Comparison of ENCODE assay signal across 1 cellular context in the genomic region with DNA sequence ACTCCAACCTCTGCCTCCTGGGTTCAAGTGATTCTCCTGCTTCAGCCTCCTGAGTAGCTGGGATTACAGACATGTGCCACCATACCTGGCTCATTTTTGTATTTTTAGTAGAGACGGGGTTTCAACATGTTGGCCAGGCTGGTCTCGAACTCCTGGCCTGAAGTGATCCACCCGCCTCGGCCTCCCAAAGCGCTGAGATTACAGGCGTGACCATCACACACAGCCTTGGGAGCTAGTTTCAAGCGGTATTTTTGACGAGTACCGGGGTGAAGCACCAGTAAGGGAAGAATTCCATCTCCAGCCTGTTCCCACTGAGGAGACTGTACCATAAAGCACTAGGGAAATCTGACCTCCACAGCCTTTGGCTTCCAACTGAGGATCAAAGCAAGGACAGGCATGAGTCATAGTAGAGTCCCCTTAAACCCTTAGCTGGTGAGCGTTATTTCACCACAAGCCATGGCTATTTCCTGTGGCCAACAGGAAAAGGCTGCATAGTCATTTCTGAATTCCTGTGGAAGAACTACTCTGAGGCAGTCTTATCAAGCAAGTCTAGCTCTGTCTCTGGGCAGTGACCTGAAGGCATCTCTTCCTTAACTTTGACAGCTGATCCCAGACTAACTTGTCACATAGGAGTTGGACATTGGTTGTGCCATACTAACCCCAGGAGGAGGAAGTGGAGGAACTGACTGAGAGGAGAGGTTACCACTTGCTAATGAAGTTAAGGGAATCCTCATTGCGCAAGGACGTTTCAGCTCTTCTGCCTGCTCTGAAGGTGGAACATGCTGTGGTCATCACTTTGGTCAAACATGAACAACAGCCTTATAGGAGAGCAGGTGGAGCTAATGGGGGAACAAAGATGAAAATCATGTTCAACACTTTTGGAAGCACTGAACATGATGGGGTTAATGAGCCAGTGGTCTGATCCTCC.
A peak's percentile ranks its signal among the peaks of the same experiment; 100 is the strongest.
TF ChIP-seq lines count a peak whose summit lies in the region.

No MANE protein-coding gene starts in this region.

TF ChIP-seq in HepG2, 621 proteins besides CTCF, POLR2A, EP300 and RAD21 (continued from another document and continues in another):
- TF ChIP-seq, protein P1, sequence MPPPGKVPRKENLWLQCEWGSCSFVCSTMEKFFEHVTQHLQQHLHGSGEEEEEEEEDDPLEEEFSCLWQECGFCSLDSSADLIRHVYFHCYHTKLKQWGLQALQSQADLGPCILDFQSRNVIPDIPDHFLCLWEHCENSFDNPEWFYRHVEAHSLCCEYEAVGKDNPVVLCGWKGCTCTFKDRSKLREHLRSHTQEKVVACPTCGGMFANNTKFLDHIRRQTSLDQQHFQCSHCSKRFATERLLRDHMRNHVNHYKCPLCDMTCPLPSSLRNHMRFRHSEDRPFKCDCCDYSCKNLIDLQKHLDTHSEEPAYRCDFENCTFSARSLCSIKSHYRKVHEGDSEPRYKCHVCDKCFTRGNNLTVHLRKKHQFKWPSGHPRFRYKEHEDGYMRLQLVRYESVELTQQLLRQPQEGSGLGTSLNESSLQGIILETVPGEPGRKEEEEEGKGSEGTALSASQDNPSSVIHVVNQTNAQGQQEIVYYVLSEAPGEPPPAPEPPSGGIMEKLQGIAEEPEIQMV (CRISPR knock-in tag; IDR thresholded peaks at IDR 0.05; ENCODE audit: low read depth) = no peak
- TF ChIP-seq, protein P2, sequence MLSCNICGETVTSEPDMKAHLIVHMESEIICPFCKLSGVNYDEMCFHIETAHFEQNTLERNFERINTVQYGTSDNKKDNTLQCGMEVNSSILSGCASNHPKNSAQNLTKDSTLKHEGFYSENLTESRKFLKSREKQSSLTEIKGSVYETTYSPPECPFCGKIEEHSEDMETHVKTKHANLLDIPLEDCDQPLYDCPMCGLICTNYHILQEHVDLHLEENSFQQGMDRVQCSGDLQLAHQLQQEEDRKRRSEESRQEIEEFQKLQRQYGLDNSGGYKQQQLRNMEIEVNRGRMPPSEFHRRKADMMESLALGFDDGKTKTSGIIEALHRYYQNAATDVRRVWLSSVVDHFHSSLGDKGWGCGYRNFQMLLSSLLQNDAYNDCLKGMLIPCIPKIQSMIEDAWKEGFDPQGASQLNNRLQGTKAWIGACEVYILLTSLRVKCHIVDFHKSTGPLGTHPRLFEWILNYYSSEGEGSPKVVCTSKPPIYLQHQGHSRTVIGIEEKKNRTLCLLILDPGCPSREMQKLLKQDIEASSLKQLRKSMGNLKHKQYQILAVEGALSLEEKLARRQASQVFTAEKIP (CRISPR knock-in tag; IDR thresholded peaks at IDR 0.05; ENCODE audit: borderline replicate concordance) = no peak
- TF ChIP-seq ZNF567 (CRISPR knock-in tag; IDR thresholded peaks at IDR 0.05; ENCODE audit: borderline replicate concordance) = no peak
- TF ChIP-seq ZNF564 (CRISPR knock-in tag; IDR thresholded peaks at IDR 0.05) = no peak
- TF ChIP-seq, protein P3, sequence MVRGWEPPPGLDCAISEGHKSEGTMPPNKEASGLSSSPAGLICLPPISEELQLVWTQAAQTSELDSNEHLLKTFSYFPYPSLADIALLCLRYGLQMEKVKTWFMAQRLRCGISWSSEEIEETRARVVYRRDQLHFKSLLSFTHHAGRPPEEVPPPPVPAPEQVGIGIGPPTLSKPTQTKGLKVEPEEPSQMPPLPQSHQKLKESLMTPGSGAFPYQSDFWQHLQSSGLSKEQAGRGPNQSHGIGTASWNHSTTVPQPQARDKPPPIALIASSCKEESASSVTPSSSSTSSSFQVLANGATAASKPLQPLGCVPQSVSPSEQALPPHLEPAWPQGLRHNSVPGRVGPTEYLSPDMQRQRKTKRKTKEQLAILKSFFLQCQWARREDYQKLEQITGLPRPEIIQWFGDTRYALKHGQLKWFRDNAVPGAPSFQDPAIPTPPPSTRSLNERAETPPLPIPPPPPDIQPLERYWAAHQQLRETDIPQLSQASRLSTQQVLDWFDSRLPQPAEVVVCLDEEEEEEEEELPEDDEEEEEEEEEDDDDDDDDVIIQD (CRISPR knock-in tag; IDR thresholded peaks at IDR 0.05; ENCODE audit: low read depth) = peak; percentile 94
- no peak for TF ChIP-seq NCOR1 (IDR thresholded peaks at IDR 0.05; ENCODE audit: borderline replicate concordance, low read length)
- no peak for TF ChIP-seq CENPT (CRISPR knock-in tag; IDR thresholded peaks at IDR 0.05; ENCODE audit: low read depth)
- no peak for TF ChIP-seq SP140L (CRISPR knock-in tag; IDR thresholded peaks at IDR 0.05; ENCODE audit: borderline replicate concordance)
- TF ChIP-seq, protein P4, sequence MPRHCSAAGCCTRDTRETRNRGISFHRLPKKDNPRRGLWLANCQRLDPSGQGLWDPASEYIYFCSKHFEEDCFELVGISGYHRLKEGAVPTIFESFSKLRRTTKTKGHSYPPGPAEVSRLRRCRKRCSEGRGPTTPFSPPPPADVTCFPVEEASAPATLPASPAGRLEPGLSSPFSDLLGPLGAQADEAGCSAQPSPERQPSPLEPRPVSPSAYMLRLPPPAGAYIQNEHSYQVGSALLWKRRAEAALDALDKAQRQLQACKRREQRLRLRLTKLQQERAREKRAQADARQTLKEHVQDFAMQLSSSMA (CRISPR knock-in tag; IDR thresholded peaks at IDR 0.05) = no peak
- no peak for TF ChIP-seq RBFOX2 (IDR thresholded peaks at IDR 0.05; ENCODE audit: low read depth, low read length)
- TF ChIP-seq ZNF230 (CRISPR knock-in tag; IDR thresholded peaks at IDR 0.05) = no peak
- peak; percentile 87 for TF ChIP-seq RARA (CRISPR knock-in tag; IDR thresholded peaks at IDR 0.05)
- TF ChIP-seq ZNF746 (CRISPR knock-in tag; IDR thresholded peaks at IDR 0.05) = no peak
- no peak for TF ChIP-seq NPAS2 (CRISPR knock-in tag; IDR thresholded peaks at IDR 0.05; ENCODE audit: borderline replicate concordance)
- TF ChIP-seq, protein P5, sequence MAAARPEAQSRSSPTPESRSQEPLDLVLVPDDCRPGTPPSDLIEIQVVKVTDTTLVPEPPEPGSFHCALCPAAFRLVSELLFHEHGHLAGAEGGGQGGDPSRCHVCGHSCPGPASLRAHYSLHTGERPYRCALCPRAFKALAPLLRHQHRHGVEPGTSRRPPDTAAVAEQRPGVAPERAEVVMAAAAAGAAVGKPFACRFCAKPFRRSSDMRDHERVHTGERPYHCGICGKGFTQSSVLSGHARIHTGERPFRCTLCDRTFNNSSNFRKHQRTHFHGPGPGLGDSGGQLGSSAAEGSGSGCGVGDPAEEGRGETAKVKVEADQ (CRISPR knock-in tag; IDR thresholded peaks at IDR 0.05; ENCODE audit: borderline replicate concordance) = no peak
- TF ChIP-seq MEF2D (CRISPR knock-in tag; IDR thresholded peaks at IDR 0.05) = no peak
- TF ChIP-seq ZNF501 (CRISPR knock-in tag; IDR thresholded peaks at IDR 0.05) = peak; percentile 49; the same call in 1 of the 2 replicates
- 0 out of 2 replicates have a peak, but pooled peaks have one; percentile 23 for TF ChIP-seq ZNF556 (CRISPR knock-in tag; IDR thresholded peaks at IDR 0.05; ENCODE audit: borderline replicate concordance)
- peak; percentile 87 for TF ChIP-seq JUN (CRISPR knock-in tag; IDR thresholded peaks at IDR 0.05)
- TF ChIP-seq, protein P6, sequence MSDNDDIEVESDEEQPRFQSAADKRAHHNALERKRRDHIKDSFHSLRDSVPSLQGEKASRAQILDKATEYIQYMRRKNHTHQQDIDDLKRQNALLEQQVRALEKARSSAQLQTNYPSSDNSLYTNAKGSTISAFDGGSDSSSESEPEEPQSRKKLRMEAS (IDR thresholded peaks at IDR 0.05) = no peak
- no peak for TF ChIP-seq TOPORS (CRISPR knock-in tag; IDR thresholded peaks at IDR 0.05)
- TF ChIP-seq, protein P7, sequence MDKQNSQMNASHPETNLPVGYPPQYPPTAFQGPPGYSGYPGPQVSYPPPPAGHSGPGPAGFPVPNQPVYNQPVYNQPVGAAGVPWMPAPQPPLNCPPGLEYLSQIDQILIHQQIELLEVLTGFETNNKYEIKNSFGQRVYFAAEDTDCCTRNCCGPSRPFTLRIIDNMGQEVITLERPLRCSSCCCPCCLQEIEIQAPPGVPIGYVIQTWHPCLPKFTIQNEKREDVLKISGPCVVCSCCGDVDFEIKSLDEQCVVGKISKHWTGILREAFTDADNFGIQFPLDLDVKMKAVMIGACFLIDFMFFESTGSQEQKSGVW (CRISPR knock-in tag; IDR thresholded peaks at IDR 0.05; ENCODE audit: borderline replicate concordance) = no peak
- TF ChIP-seq, protein P8, sequence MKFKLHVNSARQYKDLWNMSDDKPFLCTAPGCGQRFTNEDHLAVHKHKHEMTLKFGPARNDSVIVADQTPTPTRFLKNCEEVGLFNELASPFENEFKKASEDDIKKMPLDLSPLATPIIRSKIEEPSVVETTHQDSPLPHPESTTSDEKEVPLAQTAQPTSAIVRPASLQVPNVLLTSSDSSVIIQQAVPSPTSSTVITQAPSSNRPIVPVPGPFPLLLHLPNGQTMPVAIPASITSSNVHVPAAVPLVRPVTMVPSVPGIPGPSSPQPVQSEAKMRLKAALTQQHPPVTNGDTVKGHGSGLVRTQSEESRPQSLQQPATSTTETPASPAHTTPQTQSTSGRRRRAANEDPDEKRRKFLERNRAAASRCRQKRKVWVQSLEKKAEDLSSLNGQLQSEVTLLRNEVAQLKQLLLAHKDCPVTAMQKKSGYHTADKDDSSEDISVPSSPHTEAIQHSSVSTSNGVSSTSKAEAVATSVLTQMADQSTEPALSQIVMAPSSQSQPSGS (CRISPR knock-in tag; IDR thresholded peaks at IDR 0.05) = no peak
- TF ChIP-seq, protein P9, sequence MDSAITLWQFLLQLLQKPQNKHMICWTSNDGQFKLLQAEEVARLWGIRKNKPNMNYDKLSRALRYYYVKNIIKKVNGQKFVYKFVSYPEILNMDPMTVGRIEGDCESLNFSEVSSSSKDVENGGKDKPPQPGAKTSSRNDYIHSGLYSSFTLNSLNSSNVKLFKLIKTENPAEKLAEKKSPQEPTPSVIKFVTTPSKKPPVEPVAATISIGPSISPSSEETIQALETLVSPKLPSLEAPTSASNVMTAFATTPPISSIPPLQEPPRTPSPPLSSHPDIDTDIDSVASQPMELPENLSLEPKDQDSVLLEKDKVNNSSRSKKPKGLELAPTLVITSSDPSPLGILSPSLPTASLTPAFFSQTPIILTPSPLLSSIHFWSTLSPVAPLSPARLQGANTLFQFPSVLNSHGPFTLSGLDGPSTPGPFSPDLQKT (CRISPR knock-in tag; IDR thresholded peaks at IDR 0.05; ENCODE audit: borderline replicate concordance) = no peak
- TF ChIP-seq ZMYM4 (CRISPR knock-in tag; IDR thresholded peaks at IDR 0.05) = no peak
- TF ChIP-seq ISL2 (CRISPR knock-in tag; IDR thresholded peaks at IDR 0.05) = no peak
- no peak for TF ChIP-seq FIP1L1 (IDR thresholded peaks at IDR 0.05; ENCODE audit: borderline replicate concordance, insufficient read depth, low read depth, low read length)
- TF ChIP-seq ZFAT (CRISPR knock-in tag; conservative IDR thresholded peaks at IDR 0.05) = no peak
- no peak for TF ChIP-seq ZNF296 (CRISPR knock-in tag; conservative IDR thresholded peaks at IDR 0.05)
- TF ChIP-seq ATM (IDR thresholded peaks at IDR 0.05; ENCODE audit: borderline replicate concordance) = no peak
- no peak for TF ChIP-seq ZNF260 (CRISPR knock-in tag; IDR thresholded peaks at IDR 0.05; ENCODE audit: borderline replicate concordance, low read depth)
- no peak for TF ChIP-seq ZFP41 (CRISPR knock-in tag; IDR thresholded peaks at IDR 0.05; ENCODE audit: borderline replicate concordance)
- TF ChIP-seq TBP (CRISPR knock-in tag; IDR thresholded peaks at IDR 0.05) = no peak
- TF ChIP-seq, protein P10, sequence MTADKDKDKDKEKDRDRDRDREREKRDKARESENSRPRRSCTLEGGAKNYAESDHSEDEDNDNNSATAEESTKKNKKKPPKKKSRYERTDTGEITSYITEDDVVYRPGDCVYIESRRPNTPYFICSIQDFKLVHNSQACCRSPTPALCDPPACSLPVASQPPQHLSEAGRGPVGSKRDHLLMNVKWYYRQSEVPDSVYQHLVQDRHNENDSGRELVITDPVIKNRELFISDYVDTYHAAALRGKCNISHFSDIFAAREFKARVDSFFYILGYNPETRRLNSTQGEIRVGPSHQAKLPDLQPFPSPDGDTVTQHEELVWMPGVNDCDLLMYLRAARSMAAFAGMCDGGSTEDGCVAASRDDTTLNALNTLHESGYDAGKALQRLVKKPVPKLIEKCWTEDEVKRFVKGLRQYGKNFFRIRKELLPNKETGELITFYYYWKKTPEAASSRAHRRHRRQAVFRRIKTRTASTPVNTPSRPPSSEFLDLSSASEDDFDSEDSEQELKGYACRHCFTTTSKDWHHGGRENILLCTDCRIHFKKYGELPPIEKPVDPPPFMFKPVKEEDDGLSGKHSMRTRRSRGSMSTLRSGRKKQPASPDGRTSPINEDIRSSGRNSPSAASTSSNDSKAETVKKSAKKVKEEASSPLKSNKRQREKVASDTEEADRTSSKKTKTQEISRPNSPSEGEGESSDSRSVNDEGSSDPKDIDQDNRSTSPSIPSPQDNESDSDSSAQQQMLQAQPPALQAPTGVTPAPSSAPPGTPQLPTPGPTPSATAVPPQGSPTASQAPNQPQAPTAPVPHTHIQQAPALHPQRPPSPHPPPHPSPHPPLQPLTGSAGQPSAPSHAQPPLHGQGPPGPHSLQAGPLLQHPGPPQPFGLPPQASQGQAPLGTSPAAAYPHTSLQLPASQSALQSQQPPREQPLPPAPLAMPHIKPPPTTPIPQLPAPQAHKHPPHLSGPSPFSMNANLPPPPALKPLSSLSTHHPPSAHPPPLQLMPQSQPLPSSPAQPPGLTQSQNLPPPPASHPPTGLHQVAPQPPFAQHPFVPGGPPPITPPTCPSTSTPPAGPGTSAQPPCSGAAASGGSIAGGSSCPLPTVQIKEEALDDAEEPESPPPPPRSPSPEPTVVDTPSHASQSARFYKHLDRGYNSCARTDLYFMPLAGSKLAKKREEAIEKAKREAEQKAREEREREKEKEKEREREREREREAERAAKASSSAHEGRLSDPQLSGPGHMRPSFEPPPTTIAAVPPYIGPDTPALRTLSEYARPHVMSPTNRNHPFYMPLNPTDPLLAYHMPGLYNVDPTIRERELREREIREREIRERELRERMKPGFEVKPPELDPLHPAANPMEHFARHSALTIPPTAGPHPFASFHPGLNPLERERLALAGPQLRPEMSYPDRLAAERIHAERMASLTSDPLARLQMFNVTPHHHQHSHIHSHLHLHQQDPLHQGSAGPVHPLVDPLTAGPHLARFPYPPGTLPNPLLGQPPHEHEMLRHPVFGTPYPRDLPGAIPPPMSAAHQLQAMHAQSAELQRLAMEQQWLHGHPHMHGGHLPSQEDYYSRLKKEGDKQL (CRISPR knock-in tag; IDR thresholded peaks at IDR 0.05; ENCODE audit: low read depth) = no peak
- no peak; the same call in 1 of the 2 replicates for TF ChIP-seq FOXK1 (CRISPR knock-in tag; IDR thresholded peaks at IDR 0.05; ENCODE audit: borderline replicate concordance, low read depth)
- no peak for TF ChIP-seq NCOA1 (CRISPR knock-in tag; IDR thresholded peaks at IDR 0.05)
- TF ChIP-seq GTF2F1 (IDR thresholded peaks at IDR 0.05; ENCODE audit: low read length) = no peak
- TF ChIP-seq KMT2B (CRISPR knock-in tag; IDR thresholded peaks at IDR 0.05) = no peak
- no peak for TF ChIP-seq RELA (CRISPR knock-in tag; IDR thresholded peaks at IDR 0.05)
- no peak; the same call in 1 of the 2 replicates for TF ChIP-seq NFKBIZ (CRISPR knock-in tag; IDR thresholded peaks at IDR 0.05)
